In genomic region chr1:215377736-215378135, GRCh38 we compare ENCODE assay signal across 25 cellular contexts.
"Had no signal": no experiment of that assay in that cellular context is flagged by ENCODE, and none has a peak within 500 bp of the region (broad histone marks: within the 10 kb centered on the region; RNA-seq: fewer than 3 reads in every experiment).

No MANE protein-coding gene starts in this region.

- H3K4me2 ChIP-seq: hepatocyte, neural progenitor cell had no signal

- H3K9ac ChIP-seq: neural progenitor cell, parathyroid adenoma had no signal

- H3K27me3 ChIP-seq: esophagus squamous epithelium, foreskin keratinocyte, gastroesophageal sphincter, hepatocyte, left lung, neural progenitor cell, right atrium auricular region, sigmoid colon, spleen, suprapubic skin, transverse colon, upper lobe of right lung, uterus had no signal

- DNase-seq: cortex of kidney; effector memory CD8-positive, alpha-beta T cell; erythroblast; esophagus squamous epithelium; foreskin keratinocyte; heart left ventricle; kidney; left lung; mesenchymal stem cell; mucosa of descending colon; naive B cell; sigmoid colon; spleen; stimulated activated naive B cell treated with anti-CD40 and anti-IgM and Interleukin-4, amounts not matched to agents 10 μg/mL and 1 μg/mL and 100 μg/mL, for 72 hours; transverse colon; upper lobe of right lung; uterus had no signal

- H3K27ac ChIP-seq: esophagus squamous epithelium, foreskin keratinocyte, gastroesophageal sphincter, heart left ventricle, hepatocyte, left lung, neural progenitor cell, parathyroid adenoma, prostate gland, right atrium auricular region, sigmoid colon, skin epidermis, spleen, suprapubic skin, transverse colon, upper lobe of right lung, uterus had no signal

- H2AFZ ChIP-seq: hepatocyte, neural progenitor cell, parathyroid adenoma had no signal

- H3K36me3 ChIP-seq: esophagus squamous epithelium, gastroesophageal sphincter, heart left ventricle, left lung, neural progenitor cell, prostate gland, right atrium auricular region, sigmoid colon, spleen, suprapubic skin, transverse colon, upper lobe of right lung, uterus had no signal

- H3K4me1 ChIP-seq: esophagus squamous epithelium, foreskin keratinocyte, gastroesophageal sphincter, heart left ventricle, left lung, parathyroid adenoma, prostate gland, right atrium auricular region, sigmoid colon, spleen, suprapubic skin, transverse colon, upper lobe of right lung, uterus had no signal

- H3K9me3 ChIP-seq: esophagus squamous epithelium, mucosa of descending colon, prostate gland, sigmoid colon, suprapubic skin, transverse colon, upper lobe of right lung, uterus had no signal

- H3K79me2 ChIP-seq: hepatocyte, parathyroid adenoma had no signal

- H3K4me3 ChIP-seq: esophagus squamous epithelium, gastroesophageal sphincter, heart left ventricle, hepatocyte, left lung, mucosa of descending colon, neural progenitor cell, prostate gland, right atrium auricular region, sigmoid colon, skin epidermis, spleen, suprapubic skin, transverse colon, upper lobe of right lung, uterus had no signal
